Comparison of ENCODE assay signal across 12 cellular contexts in the genomic region with DNA sequence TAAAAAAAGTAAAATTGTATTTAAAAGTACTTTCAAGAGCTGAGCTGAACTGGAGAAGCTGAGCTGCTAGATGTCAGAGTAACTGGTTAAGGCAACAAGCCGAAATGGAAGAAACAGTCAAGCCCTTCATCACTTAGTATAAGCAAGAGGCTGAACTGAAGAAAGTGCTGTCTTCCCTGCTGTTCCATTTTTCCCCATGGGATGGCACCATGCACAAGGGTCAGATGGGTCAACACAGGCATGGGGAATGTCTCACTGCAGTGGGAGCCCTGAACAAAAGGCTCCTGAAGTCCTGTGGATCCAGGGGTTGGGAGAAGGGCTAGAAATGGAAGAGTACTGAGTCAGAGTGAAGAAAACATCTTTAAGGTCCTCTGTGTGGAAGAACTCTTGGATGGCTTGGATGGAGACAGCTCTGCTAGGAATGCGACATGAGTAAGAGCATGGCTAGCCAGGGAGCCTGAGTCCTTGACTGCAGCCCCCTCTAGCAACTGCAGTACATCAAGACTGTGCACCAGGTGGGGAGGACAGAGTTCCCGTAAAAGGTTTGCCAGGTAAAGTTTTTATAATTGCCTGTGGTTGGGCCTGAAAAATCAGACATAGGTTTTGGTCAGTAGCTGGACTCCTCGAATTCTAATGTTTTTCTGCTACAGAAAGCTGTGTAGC.
A peak's percentile ranks its signal among the peaks of the same experiment; 100 is the strongest.
DNase-seq lines count a peak whose midpoint lies in the region; ATAC-seq and TF ChIP-seq lines count a peak whose summit lies in the region.
"Had no signal": no experiment of that assay in that cellular context is flagged by ENCODE, and none has a peak within 500 bp of the region (broad histone marks: within the 10 kb centered on the region; RNA-seq: fewer than 3 reads in every experiment).

No MANE protein-coding gene starts in this region.

- peaks cover 2% of the 10 kb centered on the region for H3K36me3 Mint-ChIP-seq in neural progenitor cell
- peaks cover 0 to 3% of the 10 kb centered on the region in 2 donors for H3K36me3 Mint-ChIP-seq in stimulated activated naive B cell treated with anti-CD40 and anti-IgM and Interleukin-4, amounts not matched to agents 10 μg/mL and 1 μg/mL and 100 μg/mL, for 72 hours

- intact Hi-C loops in sigmoid colon (cut with DNase I) = no loop called here

- H3K4me1 Mint-ChIP-seq in neural progenitor cell = no peaks in the 10 kb centered on the region
- no peaks in the 10 kb centered on the region for H3K4me1 Mint-ChIP-seq in stimulated activated naive B cell treated with anti-CD40 and anti-IgM and Interleukin-4, amounts not matched to agents 10 μg/mL and 1 μg/mL and 100 μg/mL, for 72 hours

- no peak for ATAC-seq in stimulated activated naive B cell treated with anti-CD40 and anti-IgM and Interleukin-4, amounts not matched to agents 10 μg/mL and 1 μg/mL and 100 μg/mL, for 72 hours (replicated peaks)
- no peak for ATAC-seq in GM18517 (IDR thresholded peaks at IDR 0.05; ENCODE audit: unreplicated experiment)
- ATAC-seq: left ventricle myocardium superior had no signal

- TF ChIP-seq POLR2A in sigmoid colon (IDR thresholded peaks at IDR 0.05) = no peak

- H3K27ac Mint-ChIP-seq in neural progenitor cell = no peak overlapping the region
- no peak overlapping the region for H3K27ac Mint-ChIP-seq in stimulated activated naive B cell treated with anti-CD40 and anti-IgM and Interleukin-4, amounts not matched to agents 10 μg/mL and 1 μg/mL and 100 μg/mL, for 72 hours
- H3K27ac Mint-ChIP-seq: T-helper 1 cell treated with Interleukin-12 subunit alpha and Interleukin-12 subunit beta and Interleukin-4 antibody, amounts not matched to agents 30 μg/mL and 1 μg/mL, for 36 hours had no signal

- H3F3A ChIP-seq in neural progenitor cell (ENCODE audit: low read depth) = no peaks in the 10 kb centered on the region

- no peaks in the 10 kb centered on the region for H3K4me1 ChIP-seq in neural progenitor cell
- H3K4me1 ChIP-seq in sigmoid colon = no peaks in the 10 kb centered on the region
- H3K4me1 ChIP-seq: adrenal gland, suprapubic skin had no signal

- DNase-seq in H4 (ENCODE audit: low spot score) = peak; percentile 14
- DNase-seq in NCI-H460 (ENCODE audit: extremely low read depth, low read depth) = peak; percentile 21
- peak; percentile 72 for DNase-seq in ecto neural progenitor cell (ENCODE audit: low spot score)
- peak; percentile 67 for DNase-seq in neural progenitor cell (ENCODE audit: low spot score)
- DNase-seq in stimulated activated naive B cell treated with anti-CD40 and anti-IgM and Interleukin-4, amounts not matched to agents 10 μg/mL and 1 μg/mL and 100 μg/mL, for 72 hours = no peak
- DNase-seq in activated CD4-positive, alpha-beta T cell treated with anti-CD3 and anti-CD28 coated beads for 4 hours = no peak
- no peak for DNase-seq in sigmoid colon
- DNase-seq: left ventricle myocardium superior had no signal

- H3K4me3 Mint-ChIP-seq in neural progenitor cell = no peak overlapping the region
- no peak overlapping the region for H3K4me3 Mint-ChIP-seq in stimulated activated naive B cell treated with anti-CD40 and anti-IgM and Interleukin-4, amounts not matched to agents 10 μg/mL and 1 μg/mL and 100 μg/mL, for 72 hours
- H3K4me3 Mint-ChIP-seq: T-helper 1 cell treated with Interleukin-12 subunit alpha and Interleukin-12 subunit beta and Interleukin-4 antibody, amounts not matched to agents 30 μg/mL and 1 μg/mL, for 36 hours had no signal

- H3K4me2 ChIP-seq in neural progenitor cell = no peak overlapping the region

- no peaks in the 10 kb centered on the region for H3K36me3 ChIP-seq in neural progenitor cell
- H3K36me3 ChIP-seq in sigmoid colon = no peaks in the 10 kb centered on the region
- H3K36me3 ChIP-seq: adrenal gland, suprapubic skin had no signal

- no peak for TF ChIP-seq EP300 in sigmoid colon (IDR thresholded peaks at IDR 0.05)

- H3K79me2 ChIP-seq in neural progenitor cell (ENCODE audit: low read depth) = no peaks in the 10 kb centered on the region

- H3K27me3 Mint-ChIP-seq in neural progenitor cell (ENCODE audit: insufficient read depth, low read depth) = peaks cover 5% of the 10 kb centered on the region
- H3K27me3 Mint-ChIP-seq in stimulated activated naive B cell treated with anti-CD40 and anti-IgM and Interleukin-4, amounts not matched to agents 10 μg/mL and 1 μg/mL and 100 μg/mL, for 72 hours = peaks cover 0 to 11% of the 10 kb centered on the region in 2 donors

- no peak overlapping the region for H3K4me3 ChIP-seq in neural progenitor cell
- H3K4me3 ChIP-seq in sigmoid colon = no peak overlapping the region
- H3K4me3 ChIP-seq: adrenal gland, suprapubic skin had no signal

- H3K27ac ChIP-seq in neural progenitor cell (no peak overlapping the region), sigmoid colon (no peak overlapping the region)
- H3K27ac ChIP-seq: adrenal gland, suprapubic skin had no signal

- H3K9me3 ChIP-seq in neural progenitor cell (ENCODE audit: low read depth) (peaks cover 3% of the 10 kb centered on the region), sigmoid colon (no peaks in the 10 kb centered on the region)
- H3K9me3 ChIP-seq: adrenal gland, suprapubic skin had no signal

- H2AFZ ChIP-seq in neural progenitor cell (replicated peaks) = no peak overlapping the region

- H3K27me3 ChIP-seq in neural progenitor cell (no peaks in the 10 kb centered on the region), sigmoid colon (no peaks in the 10 kb centered on the region)
- H3K27me3 ChIP-seq: adrenal gland, suprapubic skin had no signal

- WGBS in sigmoid colon, 2 donors = 64 to 73% methylated on average over 4 of the region's 4 CpGs

- peaks cover 14% of the 10 kb centered on the region for H3K9me3 Mint-ChIP-seq in neural progenitor cell
- no peaks in the 10 kb centered on the region for H3K9me3 Mint-ChIP-seq in stimulated activated naive B cell treated with anti-CD40 and anti-IgM and Interleukin-4, amounts not matched to agents 10 μg/mL and 1 μg/mL and 100 μg/mL, for 72 hours

- no peak overlapping the region for H3K9ac ChIP-seq in neural progenitor cell

- H4K20me1 ChIP-seq in neural progenitor cell (ENCODE audit: low read depth) = no peaks in the 10 kb centered on the region

- TF ChIP-seq CTCF in neural progenitor cell (IDR thresholded peaks at IDR 0.05) (peak; percentile 68), sigmoid colon (IDR thresholded peaks at IDR 0.05) (no peak)

Comparison
In these comparisons a context has a peak if more than half of its experiments do, and no peak if none do; other contexts are left out.
1. DNase-seq: peak in H4 (single experiment), NCI-H460 (single experiment), ecto neural progenitor cell (single experiment) and neural progenitor cell (single experiment); none in stimulated activated naive B cell treated with anti-CD40 and anti-IgM and Interleukin-4, amounts not matched to agents 10 μg/mL and 1 μg/mL and 100 μg/mL, for 72 hours (single experiment), activated CD4-positive, alpha-beta T cell treated with anti-CD3 and anti-CD28 coated beads for 4 hours (0 of 2) and sigmoid colon (single experiment).